In the genomic region with DNA sequence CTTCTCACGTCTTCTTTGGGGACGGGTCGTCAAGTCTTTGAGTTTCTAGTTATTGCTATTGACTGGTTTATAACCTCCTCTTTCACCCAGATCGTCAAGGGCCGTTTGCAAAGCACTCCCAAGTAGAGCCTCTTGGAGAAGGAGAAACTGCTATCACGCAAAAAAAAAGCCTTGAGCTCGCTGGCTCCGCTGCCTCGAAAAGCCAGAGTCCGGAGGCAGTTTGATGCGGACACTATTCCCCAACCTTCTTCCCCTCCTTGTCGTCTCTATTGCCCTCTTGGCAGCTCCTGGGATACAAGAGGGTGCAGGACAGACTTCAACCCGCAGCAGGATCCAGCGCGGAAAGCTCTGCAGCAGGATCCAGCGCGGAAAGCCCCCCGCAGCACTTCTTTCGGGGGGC, we compare ENCODE assay signal across 10 cellular contexts. TPM values are rescaled to one million over a fixed set of nuclear protein-coding genes. Genes with fewer than 3 reads are reported as not detected.
DNase-seq lines count a peak whose midpoint lies in the region; ATAC-seq, FAIRE-seq and TF ChIP-seq lines count a peak whose summit lies in the region.
"Had no signal": no experiment of that assay in that cellular context is flagged by ENCODE, and none has a peak within 500 bp of the region (broad histone marks: within the 10 kb centered on the region; RNA-seq: fewer than 3 reads in every experiment).

No MANE protein-coding gene starts in this region.

- no peak overlapping the region for H2BK5ac ChIP-seq in H1 (ENCODE audit: low read depth, low read length)

- no peak overlapping the region for H2BK20ac ChIP-seq in H1 (ENCODE audit: low read length)

- H3K36me3 Mint-ChIP-seq in stimulated activated naive B cell treated with anti-CD40 and anti-IgM and Interleukin-4, amounts not matched to agents 10 μg/mL and 1 μg/mL and 100 μg/mL, for 72 hours: no peaks in the 10 kb centered on the region

- H3K79me2 ChIP-seq in H1 (ENCODE audit: control insufficient read depth in 1 of 2, insufficient read depth in 2 of 2, low read length in 2 of 2) (no peaks in the 10 kb centered on the region), neural cell (replicated peaks; ENCODE audit: insufficient read depth, low read length) (peaks cover 8% of the 10 kb centered on the region)

- WGBS in HUES64: 4% methylated on average over 18 of the region's 19 CpGs
- 3% methylated on average over 19 of the region's 19 CpGs; no CpG with 5 or more reads in 1 of the 2 experiments for WGBS in H1 (ENCODE audit: extremely low coverage in 1 of 2, insufficient coverage in 1 of 2, insufficient read length in 1 of 2, insufficient replicate concordance in 2 of 2, low coverage in 1 of 2, low lambda C conversion rate in 2 of 2, missing lambda C conversion rate in 1 of 2), 2 experiments

- CTCF ChIA-PET in H1 (lab: Charles Lee; ENCODE audit: partially characterized antibody): interaction anchor here (0.6 to 4.8 kb wide), 40 partner anchors 9 to 563 kb away, joined by 3 to 78 read pairs (median 6); a partner anchor contains a TSS

- H2AFZ ChIP-seq in H1 (ENCODE audit: low read length): peak overlapping the region; percentile 84; the same call in 1 of the 2 replicates
- H2AFZ ChIP-seq in neural cell (ENCODE audit: low read depth, low read length): no peak overlapping the region

- no peaks in the 10 kb centered on the region; the same call in none of the 2 replicates for H3K79me1 ChIP-seq in H1 (ENCODE audit: low read depth, low read length)

- no peak overlapping the region for H3K27ac Mint-ChIP-seq in stimulated activated naive B cell treated with anti-CD40 and anti-IgM and Interleukin-4, amounts not matched to agents 10 μg/mL and 1 μg/mL and 100 μg/mL, for 72 hours
- H3K27ac Mint-ChIP-seq: HFFc6 had no signal

- no peak overlapping the region for H2BK15ac ChIP-seq in H1 (ENCODE audit: low read length)

- H4K20me1 ChIP-seq in H1 (replicated peaks in 1 of 2; ENCODE audit: control insufficient read depth in 1 of 2, insufficient read depth in 2 of 2, low read length in 2 of 2) (peaks cover 9 to 15% of the 10 kb centered on the region in 2 experiments), neural cell (ENCODE audit: insufficient read depth) (no peaks in the 10 kb centered on the region)

- H3K23me2 ChIP-seq in H1 (ENCODE audit: low read depth, low read length): peaks cover 20% of the 10 kb centered on the region

- H2BK12ac ChIP-seq in H1 (ENCODE audit: low read depth, low read length): no peak overlapping the region

- no peak for ATAC-seq in stimulated activated naive B cell treated with anti-CD40 and anti-IgM and Interleukin-4, amounts not matched to agents 10 μg/mL and 1 μg/mL and 100 μg/mL, for 72 hours (replicated peaks)
- ATAC-seq in HG02763 (IDR thresholded peaks at IDR 0.05; ENCODE audit: unreplicated experiment): no peak

- H4K5ac ChIP-seq in H1 (ENCODE audit: insufficient read length, low read depth, low read length): no peak overlapping the region

- H3K18ac ChIP-seq in H1 (ENCODE audit: extremely low read depth, low read length): peak overlapping the region; percentile 85; the same call in 1 of the 2 replicates

- H3K27ac ChIP-seq in HUES64 (ENCODE audit: low read depth, low read length): peak overlapping the region; percentile 71; the same call in 1 of the 2 replicates
- no peak overlapping the region for H3K27ac ChIP-seq in H1 (ENCODE audit: low read depth, low read length)
- no peak overlapping the region for H3K27ac ChIP-seq in neural cell (ENCODE audit: low read length)
- H3K27ac ChIP-seq: C4-2B had no signal

- TF ChIP-seq CTCF in H1 (IDR thresholded peaks at IDR 0.05; ENCODE audit: control extremely low read depth in 1 of 3, insufficient read depth in 1 of 3, low read depth in 1 of 3, low read length in 3 of 3) (no peak), neural cell (IDR thresholded peaks at IDR 0.05; ENCODE audit: poor library complexity, severe bottlenecking) (no peak)

- H3K9me2 ChIP-seq in neural cell (ENCODE audit: insufficient read depth, low read length): no peaks in the 10 kb centered on the region

- FAIRE-seq in H1 (lab: Jason Lieb, UNC): no peak

- no peak overlapping the region for H3K4ac ChIP-seq in H1 (replicated peaks; ENCODE audit: insufficient read length, low read depth, low read length)

- no peak overlapping the region for H4K91ac ChIP-seq in H1 (replicated peaks; ENCODE audit: insufficient read length, low read length)

- no peak overlapping the region for H3K23ac ChIP-seq in H1 (ENCODE audit: insufficient read length)

- peaks cover 48 to 65% of the 10 kb centered on the region in 2 donors for H3K27me3 Mint-ChIP-seq in stimulated activated naive B cell treated with anti-CD40 and anti-IgM and Interleukin-4, amounts not matched to agents 10 μg/mL and 1 μg/mL and 100 μg/mL, for 72 hours

- no peak overlapping the region for H4K8ac ChIP-seq in H1 (ENCODE audit: extremely low read depth, insufficient read depth, low read length)

- H3K36me3 ChIP-seq in HUES64 (ENCODE audit: insufficient read depth, low read length): no peaks in the 10 kb centered on the region
- H3K36me3 ChIP-seq in H1 (ENCODE audit: control insufficient read depth in 2 of 4, insufficient read depth in 4 of 4, low read length in 3 of 4): no peaks in the 10 kb centered on the region
- no peaks in the 10 kb centered on the region for H3K36me3 ChIP-seq in neural cell (ENCODE audit: insufficient read depth, low read length)

- H3K4me3 ChIP-seq in HUES64 (ENCODE audit: low read length) (peak overlapping the region; percentile 89), H1 (ENCODE audit: extremely low read depth in 1 of 4, insufficient read depth in 2 of 4, low read depth in 3 of 4, low read length in 4 of 4) (peak overlapping the region; percentile 62 to 75 (median 70)), neural cell (ENCODE audit: low read length) (peak overlapping the region; percentile 72)

- TF ChIP-seq EP300 in H1 (IDR thresholded peaks at IDR 0.05; ENCODE audit: borderline replicate concordance in 1 of 2, low read depth in 2 of 2, low read length in 2 of 2) (no peak), neural cell (conservative IDR thresholded peaks at IDR 0.05; ENCODE audit: poor library complexity, severe bottlenecking) (no peak)

- DNase-seq in A172 (ENCODE audit: low spot score): peak; percentile 4
- DNase-seq in H1 (ENCODE audit: low read depth in 1 of 2, low spot score in 2 of 2): no peak
- no peak for DNase-seq in NOMO-1 (lab: John Stamatoyannopoulos, UW; ENCODE audit: unreplicated experiment in 2 of 2)
- no peak for DNase-seq in stimulated activated naive B cell treated with anti-CD40 and anti-IgM and Interleukin-4, amounts not matched to agents 10 μg/mL and 1 μg/mL and 100 μg/mL, for 72 hours
- DNase-seq in stimulated activated CD4-positive, alpha-beta T cell treated with anti-CD3 and anti-CD28 coated beads, Interleukin-12 subunit alpha, Interleukin-12 subunit beta, amount 100 ng/mL, for 4 hours: no peak
- DNase-seq: HFFc6 had no signal

- peak overlapping the region; percentile 95 to 97 for H3K4me2 ChIP-seq in H1 (ENCODE audit: insufficient read depth in 1 of 2, low read depth in 2 of 2, low read length in 2 of 2)
- peak overlapping the region; percentile 22 for H3K4me2 ChIP-seq in neural cell (ENCODE audit: low read length)

- H3K14ac ChIP-seq in H1 (ENCODE audit: insufficient read length): no peak overlapping the region

- H3K56ac ChIP-seq in H1 (replicated peaks; ENCODE audit: insufficient read length, low read depth, low read length): no peak overlapping the region

- peaks cover 3 to 16% of the 10 kb centered on the region in 2 donors for H3K4me1 Mint-ChIP-seq in stimulated activated naive B cell treated with anti-CD40 and anti-IgM and Interleukin-4, amounts not matched to agents 10 μg/mL and 1 μg/mL and 100 μg/mL, for 72 hours

- H3K27me3 ChIP-seq in HUES64 (ENCODE audit: insufficient read depth, low read length) (peaks cover 50% of the 10 kb centered on the region), H1 (replicated peaks in 1 of 4; ENCODE audit: control insufficient read depth in 3 of 4, extremely low read depth in 1 of 4, insufficient read depth in 3 of 4, low read length in 3 of 4) (peaks cover 0 to 25% (median 15%) of the 10 kb centered on the region in 4 experiments; a peak in 6 of 7 replicates), neural cell (ENCODE audit: insufficient read depth, low read depth, low read length) (no peaks in the 10 kb centered on the region)

- peak overlapping the region; percentile 71 for H3K9ac ChIP-seq in HUES64 (ENCODE audit: low read depth, low read length)
- H3K9ac ChIP-seq in H1 (replicated peaks in 1 of 4; ENCODE audit: extremely low read depth in 1 of 4, low read depth in 3 of 4, low read length in 3 of 4): peak overlapping the region in 3 of 4 experiments; percentile 39 to 55 (median 41); a peak in 4 of 7 replicates
- peak overlapping the region; percentile 54 for H3K9ac ChIP-seq in neural cell (ENCODE audit: low read length)

- no peaks in the 10 kb centered on the region for H3F3A ChIP-seq in neural cell (ENCODE audit: insufficient read depth, low read length, poor library complexity, severe bottlenecking)

- H3K4me1 ChIP-seq in HUES64 (ENCODE audit: insufficient read depth, low read length): peaks cover 9% of the 10 kb centered on the region; the same call in 1 of the 2 replicates
- H3K4me1 ChIP-seq in H1 (replicated peaks in 1 of 4; ENCODE audit: control insufficient read depth in 3 of 4, insufficient read depth in 4 of 4, low read length in 3 of 4): peaks cover 0 to 15% (median 11%) of the 10 kb centered on the region in 4 experiments; a peak in 6 of 7 replicates

- peaks cover 0 to 6% of the 10 kb centered on the region in 2 donors for H3K9me3 Mint-ChIP-seq in stimulated activated naive B cell treated with anti-CD40 and anti-IgM and Interleukin-4, amounts not matched to agents 10 μg/mL and 1 μg/mL and 100 μg/mL, for 72 hours

- no peak overlapping the region for H2BK120ac ChIP-seq in H1 (replicated peaks; ENCODE audit: low read depth, low read length)

- TF ChIP-seq RAD21 in H1 (IDR thresholded peaks at IDR 0.05 in 1 of 2, conservative IDR thresholded peaks at IDR 0.05 in 1 of 2; ENCODE audit: low read depth in 2 of 2, low read length in 2 of 2) (no peak), neural cell (conservative IDR thresholded peaks at IDR 0.05) (no peak)

- no peak for TF ChIP-seq POLR2A in H1 (IDR thresholded peaks at IDR 0.05; ENCODE audit: control extremely low read depth in 1 of 2, low read depth in 2 of 2, low read length in 2 of 2)

- POLR2A ChIA-PET in H1 (lab: Charles Lee; ENCODE audit: partially characterized antibody): interaction anchor here (0.7 to 3.8 kb wide), 6 partner anchors 41 to 125 kb away, joined by 3 to 41 read pairs (median 8); a partner anchor contains a TSS

- no peak overlapping the region for H2AK5ac ChIP-seq in H1 (ENCODE audit: low read depth, low read length)

- H3K9me3 ChIP-seq in HUES64 (ENCODE audit: insufficient read depth, low read depth, low read length) (no peaks in the 10 kb centered on the region), H1 (ENCODE audit: insufficient read depth in 2 of 2, low read depth in 1 of 2, low read length in 1 of 2) (no peaks in the 10 kb centered on the region), neural cell (ENCODE audit: low read length) (no peaks in the 10 kb centered on the region)

- no peak overlapping the region for H3K4me3 Mint-ChIP-seq in stimulated activated naive B cell treated with anti-CD40 and anti-IgM and Interleukin-4, amounts not matched to agents 10 μg/mL and 1 μg/mL and 100 μg/mL, for 72 hours
- H3K4me3 Mint-ChIP-seq: HFFc6 had no signal

RNA-seq across cellular contexts. Expression of a gene that starts 0.3 kb away (rescaled TPM):
- 0.52 and 0.96 TPM in 2 replicates for total RNA-seq in A172 (2014; rRNA removed; shearing (Covaris generic))
- 2.0 TPM for polyA plus RNA-seq in HUES64 (2013, experiment 1 of 2)
- 3.0 TPM for polyA plus RNA-seq in HUES64 (2013, experiment 2 of 2)
- total RNA-seq in H1 (2021; fragmentation: NEBNext Ultra II Directional; extraction: Animal tissue kit (Norgen Biotek cat#: 25700)): 4.5 and 5.0 TPM in 2 replicates
- polyA plus RNA-seq in H1 (2011; rRNA removed) (2.2 and 2.4 TPM in 2 replicates), neural cell (2.4 and 3.3 TPM in 2 replicates)
- 2.1 TPM for polyA plus RNA-seq in H1 (2011; cell fraction: cytosol; rRNA removed)
- 5.7 TPM for polyA plus RNA-seq in H1 (2011; cell fraction: nucleus; rRNA removed)
- polyA plus RNA-seq in H1 (2012, experiment 1 of 2): 1.5 to 2.8 TPM (median 2.2 TPM) in 4 replicates
- 0.39 TPM for polyA plus RNA-seq in H1 (2012, experiment 2 of 2)
- polyA plus RNA-seq in H1 (2013, experiment 1 of 2): 3.1 TPM
- polyA plus RNA-seq in H1 (2013, experiment 2 of 2): 3.1 TPM
- 24.1 and 26.3 TPM in 2 replicates for polyA minus RNA-seq in H1 (2011; rRNA and poly(A)+ RNA removed)
- polyA minus RNA-seq in H1 (2011; cell fraction: cytosol; rRNA and poly(A)+ RNA removed): 10.3 TPM
- 24.4 TPM for polyA minus RNA-seq in H1 (2011; cell fraction: nucleus; rRNA and poly(A)+ RNA removed)
- 134 and 140 TPM in 2 replicates for polyA minus RNA-seq in neural cell
- total RNA-seq: HFFc6 had no signal

RNA-seq across cellular contexts. Expression of a gene that starts 40.5 kb away (rescaled TPM):
- 3.2 and 5.1 TPM in 2 replicates for total RNA-seq in A172 (2014; rRNA removed; shearing (Covaris generic))
- 2.9 TPM for polyA plus RNA-seq in HUES64 (2013, experiment 1 of 2)
- 3.0 TPM for polyA plus RNA-seq in HUES64 (2013, experiment 2 of 2)
- 3.7 and 4.9 TPM in 2 replicates for total RNA-seq in H1 (2021; fragmentation: NEBNext Ultra II Directional; extraction: Animal tissue kit (Norgen Biotek cat#: 25700))
- polyA plus RNA-seq in H1 (2011; rRNA removed) (4.6 and 5.0 TPM in 2 replicates), neural cell (7.6 and 9.3 TPM in 2 replicates)
- polyA plus RNA-seq in H1 (2011; cell fraction: cytosol; rRNA removed): 3.9 TPM
- polyA plus RNA-seq in H1 (2011; cell fraction: nucleus; rRNA removed): 6.7 TPM
- polyA plus RNA-seq in H1 (2012, experiment 1 of 2): 1.9 to 4.4 TPM (median 3.2 TPM) in 4 replicates
- polyA plus RNA-seq in H1 (2012, experiment 2 of 2): 0.70 TPM
- 20.4 TPM for polyA plus RNA-seq in H1 (2013, experiment 1 of 2)
- polyA plus RNA-seq in H1 (2013, experiment 2 of 2): 23.0 TPM
- polyA minus RNA-seq in H1 (2011; rRNA and poly(A)+ RNA removed): 16.8 and 20.7 TPM in 2 replicates
- 8.4 TPM for polyA minus RNA-seq in H1 (2011; cell fraction: cytosol; rRNA and poly(A)+ RNA removed)
- 26.9 TPM for polyA minus RNA-seq in H1 (2011; cell fraction: nucleus; rRNA and poly(A)+ RNA removed)
- polyA minus RNA-seq in neural cell: 39.0 and 39.9 TPM in 2 replicates
- total RNA-seq: HFFc6 had no signal

RNA-seq across cellular contexts. Expression of a gene that starts 43.9 kb away (rescaled TPM):
- total RNA-seq in A172 (2014; rRNA removed; shearing (Covaris generic)): 0.26 TPM in 1 of 2 replicates, not detected in the other
- 0.80 TPM for polyA plus RNA-seq in HUES64 (2013, experiment 1 of 2)
- polyA plus RNA-seq in HUES64 (2013, experiment 2 of 2): 0.76 TPM
- 1.1 and 1.2 TPM in 2 replicates for total RNA-seq in H1 (2021; fragmentation: NEBNext Ultra II Directional; extraction: Animal tissue kit (Norgen Biotek cat#: 25700))
- polyA plus RNA-seq in H1 (2011; rRNA removed): 1.3 and 1.4 TPM in 2 replicates
- polyA plus RNA-seq in H1 (2011; cell fraction: cytosol; rRNA removed): 1.2 TPM
- polyA plus RNA-seq in H1 (2011; cell fraction: nucleus; rRNA removed): 4.7 TPM
- 1.4 to 1.8 TPM (median 1.5 TPM) in 4 replicates for polyA plus RNA-seq in H1 (2012, experiment 1 of 2)
- 0.35 TPM for polyA plus RNA-seq in H1 (2012, experiment 2 of 2)
- polyA plus RNA-seq in H1 (2013, experiment 1 of 2): 0.49 TPM
- 0.40 TPM for polyA plus RNA-seq in H1 (2013, experiment 2 of 2)
- 7.9 and 9.8 TPM in 2 replicates for polyA minus RNA-seq in H1 (2011; rRNA and poly(A)+ RNA removed)
- 4.8 TPM for polyA minus RNA-seq in H1 (2011; cell fraction: cytosol; rRNA and poly(A)+ RNA removed)
- polyA minus RNA-seq in H1 (2011; cell fraction: nucleus; rRNA and poly(A)+ RNA removed): 32.1 TPM
- polyA plus RNA-seq in neural cell: 0.89 and 1.2 TPM in 2 replicates
- polyA minus RNA-seq in neural cell: 35.8 and 36.3 TPM in 2 replicates
- total RNA-seq: HFFc6 had no signal

RNA-seq across cellular contexts. Expression of a gene that starts 50.7 kb away (rescaled TPM):
- 3.8 and 4.5 TPM in 2 replicates for total RNA-seq in A172 (2014; rRNA removed; shearing (Covaris generic))
- polyA plus RNA-seq in HUES64 (2013, experiment 1 of 2): 3.1 TPM
- 2.7 TPM for polyA plus RNA-seq in HUES64 (2013, experiment 2 of 2)
- 9.3 and 10.6 TPM in 2 replicates for total RNA-seq in H1 (2021; fragmentation: NEBNext Ultra II Directional; extraction: Animal tissue kit (Norgen Biotek cat#: 25700))
- polyA plus RNA-seq in H1 (2011; rRNA removed): 4.2 and 5.7 TPM in 2 replicates
- 5.1 TPM for polyA plus RNA-seq in H1 (2011; cell fraction: cytosol; rRNA removed)
- polyA plus RNA-seq in H1 (2011; cell fraction: nucleus; rRNA removed): 12.0 TPM
- polyA plus RNA-seq in H1 (2012, experiment 1 of 2): 3.7 to 5.6 TPM (median 4.7 TPM) in 4 replicates
- 1.1 TPM for polyA plus RNA-seq in H1 (2012, experiment 2 of 2)
- polyA plus RNA-seq in H1 (2013, experiment 1 of 2): 13.9 TPM
- 11.9 TPM for polyA plus RNA-seq in H1 (2013, experiment 2 of 2)
- 15.6 and 18.3 TPM in 2 replicates for polyA minus RNA-seq in H1 (2011; rRNA and poly(A)+ RNA removed)
- 5.6 TPM for polyA minus RNA-seq in H1 (2011; cell fraction: cytosol; rRNA and poly(A)+ RNA removed)
- polyA minus RNA-seq in H1 (2011; cell fraction: nucleus; rRNA and poly(A)+ RNA removed): 47.4 TPM
- polyA plus RNA-seq in neural cell: 12.8 and 13.9 TPM in 2 replicates
- polyA minus RNA-seq in neural cell: 57.0 and 62.0 TPM in 2 replicates

RNA-seq across cellular contexts. Expression of a gene that starts 57.0 kb away (rescaled TPM):
- total RNA-seq in A172 (2014; rRNA removed; shearing (Covaris generic)): 0.10 TPM in 1 of 2 replicates, not detected in the other
- polyA plus RNA-seq in HUES64 (2013, experiment 1 of 2): 9.2 TPM
- 7.9 TPM for polyA plus RNA-seq in HUES64 (2013, experiment 2 of 2)
- total RNA-seq in H1 (2021; fragmentation: NEBNext Ultra II Directional; extraction: Animal tissue kit (Norgen Biotek cat#: 25700)): 6.6 and 6.9 TPM in 2 replicates
- 4.7 and 6.5 TPM in 2 replicates for polyA plus RNA-seq in H1 (2011; rRNA removed)
- polyA plus RNA-seq in H1 (2011; cell fraction: cytosol; rRNA removed): 4.8 TPM
- polyA plus RNA-seq in H1 (2011; cell fraction: nucleus; rRNA removed): 17.9 TPM
- polyA plus RNA-seq in H1 (2012, experiment 1 of 2): 7.1 to 11.8 TPM (median 9.3 TPM) in 4 replicates
- 1.8 TPM for polyA plus RNA-seq in H1 (2012, experiment 2 of 2)
- 8.4 TPM for polyA plus RNA-seq in H1 (2013, experiment 1 of 2)
- polyA plus RNA-seq in H1 (2013, experiment 2 of 2): 7.6 TPM
- 29.9 and 31.3 TPM in 2 replicates for polyA minus RNA-seq in H1 (2011; rRNA and poly(A)+ RNA removed)
- polyA minus RNA-seq in H1 (2011; cell fraction: cytosol; rRNA and poly(A)+ RNA removed): 19.7 TPM
- polyA minus RNA-seq in H1 (2011; cell fraction: nucleus; rRNA and poly(A)+ RNA removed): 57.2 TPM
- polyA plus RNA-seq in neural cell: 5.3 and 7.3 TPM in 2 replicates
- polyA minus RNA-seq in neural cell: 52.8 and 69.2 TPM in 2 replicates
